21 cellular contexts compared by ENCODE assay signal in genomic region chr4:70930530-70931256, GRCh38. TPM values are rescaled to one million over a fixed set of nuclear protein-coding genes. Genes with fewer than 3 reads are reported as not detected.
DNase-seq lines count a peak whose midpoint lies in the region; ATAC-seq and TF ChIP-seq lines count a peak whose summit lies in the region.
"Had no signal": no experiment of that assay in that cellular context is flagged by ENCODE, and none has a peak within 500 bp of the region (broad histone marks: within the 10 kb centered on the region; RNA-seq: fewer than 3 reads in every experiment).

No MANE protein-coding gene starts in this region.

- H3F3A ChIP-seq in SK-N-SH (replicated peaks; ENCODE audit: insufficient read depth) = peaks cover 2% of the 10 kb centered on the region

- 58% methylated on average over 2 of the region's 2 CpGs for WGBS in SK-N-SH (ENCODE audit: low lambda C conversion rate)

- H3K9ac ChIP-seq in SK-N-SH = no peak overlapping the region

- H3K4me3 ChIP-seq in CD8-positive, alpha-beta T cell (ENCODE audit: low read depth, low read length) = no peak overlapping the region
- no peak overlapping the region for H3K4me3 ChIP-seq in SK-N-SH (ENCODE audit: low read depth in 2 of 2, low read length in 1 of 2)
- H3K4me3 ChIP-seq in naive thymus-derived CD4-positive, alpha-beta T cell (ENCODE audit: low read length) = no peak overlapping the region

- H3K27me3 Mint-ChIP-seq in CD8-positive, alpha-beta T cell (ENCODE audit: low read depth) = no peaks in the 10 kb centered on the region
- H3K27me3 Mint-ChIP-seq in IgD-negative memory B cell (no peaks in the 10 kb centered on the region), WTC11 (ENCODE audit: low read depth) (no peaks in the 10 kb centered on the region)
- H3K27me3 Mint-ChIP-seq in naive thymus-derived CD4-positive, alpha-beta T cell = no peaks in the 10 kb centered on the region
- H3K27me3 Mint-ChIP-seq: CD8-positive, alpha-beta memory T cell had no signal

- H3K27ac ChIP-seq in CD8-positive, alpha-beta T cell (ENCODE audit: low read depth, low read length) = no peak overlapping the region
- peak overlapping the region; percentile 7 to 76; a peak in 2 of 4 replicates for H3K27ac ChIP-seq in SK-N-SH (ENCODE audit: low read depth in 2 of 2, low read length in 1 of 2)
- H3K27ac ChIP-seq in naive thymus-derived CD4-positive, alpha-beta T cell (ENCODE audit: low read depth, low read length) = no peak overlapping the region

- H2AFZ ChIP-seq in SK-N-SH (ENCODE audit: low read depth) = no peak overlapping the region

- no peaks in the 10 kb centered on the region for H3K36me3 ChIP-seq in CD8-positive, alpha-beta T cell (ENCODE audit: insufficient read depth, low read length)
- H3K36me3 ChIP-seq in SK-N-SH (replicated peaks in 1 of 2; ENCODE audit: control insufficient read depth in 1 of 2, insufficient read depth in 2 of 2, low read length in 1 of 2) = no peaks in the 10 kb centered on the region
- H3K36me3 ChIP-seq in naive thymus-derived CD4-positive, alpha-beta T cell (ENCODE audit: control insufficient read depth in 2 of 3, insufficient read depth in 3 of 3, low read length in 3 of 3) = no peaks in the 10 kb centered on the region

- POLR2A ChIA-PET in CD8-positive, alpha-beta T cell (lab: Charles Lee) = no interaction called here
- POLR2A ChIA-PET in SK-N-SH (lab: Yijun Ruan, JAX) = no interaction called here
- POLR2A ChIA-PET in naive thymus-derived CD4-positive, alpha-beta T cell (lab: Charles Lee) = no interaction called here
- POLR2A ChIA-PET in WTC11 (lab: Charles Lee) = no interaction called here

- peaks cover 2% of the 10 kb centered on the region for H3K36me3 Mint-ChIP-seq in CD8-positive, alpha-beta T cell
- H3K36me3 Mint-ChIP-seq in IgD-negative memory B cell = no peaks in the 10 kb centered on the region
- peaks cover 0 to 16% (median 8%) of the 10 kb centered on the region in 5 donors for H3K36me3 Mint-ChIP-seq in naive thymus-derived CD4-positive, alpha-beta T cell
- H3K36me3 Mint-ChIP-seq in WTC11 = peaks cover 10% of the 10 kb centered on the region; the same call in 1 of the 2 replicates

- H3K4me1 Mint-ChIP-seq in CD8-positive, alpha-beta T cell (ENCODE audit: low read depth) = peaks cover 42% of the 10 kb centered on the region
- peaks cover 29 to 45% (median 34%) of the 10 kb centered on the region in 3 donors for H3K4me1 Mint-ChIP-seq in IgD-negative memory B cell
- H3K4me1 Mint-ChIP-seq in naive thymus-derived CD4-positive, alpha-beta T cell = peaks cover 16 to 46% (median 36%) of the 10 kb centered on the region in 7 donors
- peaks cover 29% of the 10 kb centered on the region for H3K4me1 Mint-ChIP-seq in WTC11

- CTCF ChIA-PET in CD8-positive, alpha-beta T cell (lab: Charles Lee) = interaction anchor here (1.4 to 1.6 kb wide), 2 partner anchors 20 to 29 kb away, joined by 4 read pairs; no protein-coding TSS in a partner anchor
- CTCF ChIA-PET in SK-N-SH (lab: Yijun Ruan, JAX) (interaction anchor here (1.0 to 1.4 kb wide), 4 partner anchors 11 to 78 kb away, joined by 3 read pairs; partner anchors contain the start of gene MOB1B), WTC11 (lab: Charles Lee) (interaction anchor here (0.5 kb wide), 1 partner anchor 195 kb away, joined by 3 read pairs; no protein-coding TSS in a partner anchor)
- CTCF ChIA-PET in naive thymus-derived CD4-positive, alpha-beta T cell (lab: Charles Lee) = interaction anchor here (0.6 kb wide), 1 partner anchor 302 kb away, joined by 3 read pairs; no protein-coding TSS in a partner anchor

- no peaks in the 10 kb centered on the region for H3K9me3 ChIP-seq in CD8-positive, alpha-beta T cell (ENCODE audit: low read length)
- no peaks in the 10 kb centered on the region for H3K9me3 ChIP-seq in SK-N-SH
- no peaks in the 10 kb centered on the region for H3K9me3 ChIP-seq in naive thymus-derived CD4-positive, alpha-beta T cell (ENCODE audit: control insufficient read depth in 2 of 3, low read length in 3 of 3)

- DNase-seq in CD8-positive, alpha-beta T cell = no peak
- DNase-seq in SK-N-SH = peak; percentile 52
- DNase-seq in naive thymus-derived CD4-positive, alpha-beta T cell = no peak
- DNase-seq in WTC11 (ENCODE audit: low spot score) = no peak
- DNase-seq: activated CD8-positive, alpha-beta T cell treated with anti-CD3 and anti-CD28 coated beads, Interleukin-2, amount 10 ng/mL, durations not matched to agents 7 days and 5 days; activated naive CD4-positive, alpha-beta T cell treated with anti-CD3 and anti-CD28 coated beads, Interleukin-2, amount 50 U/mL, for 16 hours; activated T-cell treated with anti-CD3 and anti-CD28 coated beads, Interleukin-2, amount 50 U/mL, for 72 hours; aorta; CD8-positive, alpha-beta memory T cell; DMS79; effector CD4-positive, alpha-beta T cell; NCI-H2081; occipital lobe; Right ventricle myocardium superior had no signal

- peak overlapping the region; percentile 11 for H3K27ac Mint-ChIP-seq in CD8-positive, alpha-beta T cell
- H3K27ac Mint-ChIP-seq in IgD-negative memory B cell = peak overlapping the region; percentile 69 to 88 (median 78)
- peak overlapping the region in 5 of 9 donors; percentile 3 to 75 (median 60) for H3K27ac Mint-ChIP-seq in naive thymus-derived CD4-positive, alpha-beta T cell
- no peak overlapping the region for H3K27ac Mint-ChIP-seq in WTC11
- H3K27ac Mint-ChIP-seq: activated CD8-positive, alpha-beta T cell treated with anti-CD3 and anti-CD28 coated beads, Interleukin-2, amount 10 ng/mL, durations not matched to agents 7 days and 5 days; activated T-cell treated with anti-CD3 and anti-CD28 coated beads, Interleukin-2, amount 50 U/mL, for 72 hours; T-helper 2 cell treated with Interferon-gamma antibody and Interleukin-4, amounts not matched to agents 5 μg/mL and 100 μg/mL, for 36 hours had no signal

- intact Hi-C loops in CD8-positive, alpha-beta T cell (cut with DNase I, micrococcal nuclease) = loop anchor here in 1 of 2 experiments (5.0 kb wide), 1 partner anchor 278 kb away; no protein-coding TSS in a partner anchor
- intact Hi-C loops in naive thymus-derived CD4-positive, alpha-beta T cell (cut with micrococcal nuclease) = no loop called here

- no peak overlapping the region for H3K4me2 ChIP-seq in SK-N-SH

- no peak for TF ChIP-seq CTCF in CD8-positive, alpha-beta T cell (IDR thresholded peaks at IDR 0.05)
- no peak for TF ChIP-seq CTCF in SK-N-SH (IDR thresholded peaks at IDR 0.05)
- no peak for TF ChIP-seq CTCF in WTC11 (IDR thresholded peaks at IDR 0.05)

- no peak for TF ChIP-seq RAD21 in SK-N-SH (IDR thresholded peaks at IDR 0.05; ENCODE audit: low read length)

- no peaks in the 10 kb centered on the region for H3K27me3 ChIP-seq in CD8-positive, alpha-beta T cell (ENCODE audit: insufficient read depth, low read length)
- H3K27me3 ChIP-seq in SK-N-SH (ENCODE audit: insufficient read depth) = no peaks in the 10 kb centered on the region
- H3K27me3 ChIP-seq in naive thymus-derived CD4-positive, alpha-beta T cell (ENCODE audit: control insufficient read depth in 2 of 2, insufficient read depth in 2 of 2, low read length in 2 of 2) = no peaks in the 10 kb centered on the region

- TF ChIP-seq EP300 in SK-N-SH (IDR thresholded peaks at IDR 0.05; ENCODE audit: borderline replicate concordance in 1 of 2, low read depth in 1 of 2, low read length in 1 of 2) = no peak; a peak in 1 of 4 replicates

- H3K4me3 Mint-ChIP-seq in CD8-positive, alpha-beta T cell = no peak overlapping the region
- H3K4me3 Mint-ChIP-seq in IgD-negative memory B cell (peak overlapping the region in 3 of 4 donors; percentile 34 to 63 (median 56)), WTC11 (no peak overlapping the region)
- H3K4me3 Mint-ChIP-seq in naive thymus-derived CD4-positive, alpha-beta T cell = no peak overlapping the region
- H3K4me3 Mint-ChIP-seq: activated CD8-positive, alpha-beta T cell treated with anti-CD3 and anti-CD28 coated beads, Interleukin-2, amount 10 ng/mL, durations not matched to agents 7 days and 5 days; activated T-cell treated with anti-CD3 and anti-CD28 coated beads, Interleukin-2, amount 50 U/mL, for 72 hours; CD8-positive, alpha-beta memory T cell; T-helper 2 cell treated with Interferon-gamma antibody and Interleukin-4, amounts not matched to agents 5 μg/mL and 100 μg/mL, for 36 hours had no signal

- H3K9me2 ChIP-seq in SK-N-SH = no peaks in the 10 kb centered on the region

- peaks cover 13% of the 10 kb centered on the region for H3K4me1 ChIP-seq in CD8-positive, alpha-beta T cell (ENCODE audit: insufficient read depth, low read length)
- peaks cover 5 to 11% of the 10 kb centered on the region in 2 experiments; a peak in 2 of 4 replicates for H3K4me1 ChIP-seq in SK-N-SH (ENCODE audit: control insufficient read depth in 1 of 2, insufficient read depth in 2 of 2, low read depth in 1 of 2, low read length in 1 of 2)
- H3K4me1 ChIP-seq in naive thymus-derived CD4-positive, alpha-beta T cell (ENCODE audit: control insufficient read depth in 2 of 2, insufficient read depth in 2 of 2, low read length in 2 of 2) = peaks cover 0 to 13% of the 10 kb centered on the region in 2 donors

- ATAC-seq in CD8-positive, alpha-beta T cell = no peak
- ATAC-seq in naive thymus-derived CD4-positive, alpha-beta T cell = no peak
- ATAC-seq in GM21576 (IDR thresholded peaks at IDR 0.05; ENCODE audit: unreplicated experiment) (no peak), GM19455 (IDR thresholded peaks at IDR 0.05; ENCODE audit: unreplicated experiment) (no peak), WTC11 (no peak)
- ATAC-seq: activated CD4-positive, CD25-positive, alpha-beta regulatory T cell treated with anti-CD3 and anti-CD28 coated beads, Interleukin-2, amount 50 U/mL, for 24 hours; activated CD8-positive, alpha-beta T cell treated with anti-CD3 and anti-CD28 coated beads, Interleukin-2, amount 10 ng/mL, durations not matched to agents 7 days and 5 days; activated T-cell treated with anti-CD3 and anti-CD28 coated beads, Interleukin-2, amount 50 U/mL, for 72 hours; esophagus mucosa; left lobe of liver had no signal

- H3K9me3 Mint-ChIP-seq in CD8-positive, alpha-beta T cell = no peaks in the 10 kb centered on the region
- H3K9me3 Mint-ChIP-seq in IgD-negative memory B cell = peaks cover 0 to 2% (median 0%) of the 10 kb centered on the region in 3 donors
- H3K9me3 Mint-ChIP-seq in naive thymus-derived CD4-positive, alpha-beta T cell = peaks cover 0 to 4% (median 0%) of the 10 kb centered on the region in 11 donors
- H3K9me3 Mint-ChIP-seq in WTC11 = peaks cover 9% of the 10 kb centered on the region
- H3K9me3 Mint-ChIP-seq: activated T-cell treated with anti-CD3 and anti-CD28 coated beads, Interleukin-2, amount 50 U/mL, for 72 hours; CD8-positive, alpha-beta memory T cell had no signal

- peaks cover 90% of the 10 kb centered on the region for H3K79me2 ChIP-seq in SK-N-SH (ENCODE audit: insufficient read depth)

- H4K20me1 ChIP-seq in SK-N-SH (ENCODE audit: insufficient read depth) = 0 out of 2 replicates have a peak, but pooled peaks cover 6% of the 10 kb centered on the region

RNA-seq across cellular contexts. Expression of gene MOB1B, which starts 28.5 kb away (rescaled TPM):
- 10 to 100 TPM in 1 of 2 experiments, 1 to 10 TPM in 1; 9.7 to 11.1 TPM for total RNA-seq in CD8-positive, alpha-beta T cell
- 0.88 TPM for polyA plus RNA-seq in IgD-negative memory B cell
- polyA plus RNA-seq in SK-N-SH (2012; rRNA removed) = 2.9 and 4.6 TPM in 2 replicates
- polyA plus RNA-seq in SK-N-SH (2012; cell fraction: cytosol; rRNA removed) = 5.3 and 6.4 TPM in 2 replicates
- 2.3 and 5.5 TPM in 2 replicates for polyA plus RNA-seq in SK-N-SH (2012; cell fraction: nucleus; rRNA removed)
- total RNA-seq in naive thymus-derived CD4-positive, alpha-beta T cell = 10 to 100 TPM; 12.0 to 20.3 (median 13.5) TPM
- polyA plus RNA-seq in naive thymus-derived CD4-positive, alpha-beta T cell = 1 to 10 TPM; 2.0 to 2.1 TPM
- 26.1 to 28.6 TPM (median 28.0 TPM) in 3 replicates for total RNA-seq in WTC11 (2021)

Comparison
In these comparisons a context has a peak if more than half of its experiments do, and no peak if none do; other contexts are left out.
1. H3K27ac ChIP-seq: peak in SK-N-SH (2 of 2); none in CD8-positive, alpha-beta T cell (single experiment) and naive thymus-derived CD4-positive, alpha-beta T cell (single experiment).
2. H3K4me3 Mint-ChIP-seq: peak in IgD-negative memory B cell (3 of 4); none in CD8-positive, alpha-beta T cell (single experiment), naive thymus-derived CD4-positive, alpha-beta T cell (0 of 10) and WTC11 (single experiment).